8 cellular contexts compared by ENCODE assay signal in genomic region chr14:65102441-65103149, GRCh38. TPM values are rescaled to one million over a fixed set of nuclear protein-coding genes. Genes with fewer than 3 reads are reported as not detected.
DNase-seq lines count a peak whose midpoint lies in the region; ATAC-seq, FAIRE-seq and TF ChIP-seq lines count a peak whose summit lies in the region.

TSS of gene MAX (minus strand) at chr14:65102517. CDS start at chr14:65102339, 178 bp downstream.

- intact Hi-C loops in HepG2 (cut with micrococcal nuclease; ENCODE audit: unreplicated experiment) = loop anchor here (5.0 kb wide), 1 partner anchor 115 kb away; the partner anchor contains the start of gene FNTB

- H4K20me1 ChIP-seq in HepG2 (ENCODE audit: insufficient read depth, low read length) = no peaks in the 10 kb centered on the region

- peak within 1 kb of the TSS; percentile 87 for H3K9ac ChIP-seq in HepG2 (ENCODE audit: insufficient read depth, low read depth, low read length)

- peak; percentile 88 for ATAC-seq in GM19372 (IDR thresholded peaks at IDR 0.05; ENCODE audit: low read depth, unreplicated experiment)
- ATAC-seq in HG03558 (IDR thresholded peaks at IDR 0.05; ENCODE audit: extremely low read depth, unreplicated experiment) = peak; percentile 77
- ATAC-seq in HepG2 = peak; percentile 96

- 0 out of 2 replicates have a peak, but pooled peaks have one; percentile 8 for TF ChIP-seq RAD21 in HepG2 (CRISPR knock-in tag; IDR thresholded peaks at IDR 0.05)

- FAIRE-seq in HepG2 (lab: Jason Lieb, UNC) = peak; percentile 86

- DNase-seq in C1 segment of cervical spinal cord (lab: John Stamatoyannopoulos, UW) (peak; percentile 91 to 100 (median 98)), NCI-H774 (lab: John Stamatoyannopoulos, UW) (peak; percentile 88), dermis microvascular lymphatic vessel endothelial cell (ENCODE audit: low read depth in 2 of 2) (peak; percentile 96 to 99), HepG2 (ENCODE audit: low spot score) (peak; percentile 97)
- peak; percentile 96 to 98 for DNase-seq in activated CD4-positive, alpha-beta T cell treated with anti-CD3 and anti-CD28 coated beads, Interleukin-2, amount 50 U/mL, for 48 hours
- DNase-seq in stimulated activated CD4-positive, alpha-beta T cell treated with anti-CD3 and anti-CD28 coated beads, Interleukin-4, amount 100 ng/mL, for 1 hour = peak; percentile 97

- H3K4me1 ChIP-seq in HepG2 (ENCODE audit: insufficient read depth, low read length) = peaks cover 28% of the 10 kb centered on the region

- H3K4me3 ChIP-seq in HepG2 (replicated peaks in 1 of 3; ENCODE audit: insufficient read depth in 1 of 3, low read depth in 2 of 3, low read length in 3 of 3) = peak within 1 kb of the TSS; percentile 86 to 96 (median 95)

- H3K79me2 ChIP-seq in HepG2 (ENCODE audit: insufficient read depth, low read length) = peaks cover 31% of the 10 kb centered on the region

- peak within 1 kb of the TSS; percentile 76 for H3K27ac ChIP-seq in HepG2 (ENCODE audit: extremely low read length, insufficient read depth, low read length)

- CTCF ChIA-PET in HepG2 (lab: Yijun Ruan, JAX; ENCODE audit: low intra/inter-chr PET ratio, low total read pairs) = no interaction called here

- peak; percentile 67 to 81 for TF ChIP-seq POLR2A in HepG2 (IDR thresholded peaks at IDR 0.05; ENCODE audit: insufficient read depth in 1 of 2, low read depth in 2 of 2, low read length in 2 of 2)

- peak within 1 kb of the TSS; percentile 84 for H2AFZ ChIP-seq in HepG2 (ENCODE audit: low read length)

- TF ChIP-seq CTCF in HepG2 (CRISPR knock-in tag; IDR thresholded peaks at IDR 0.05) = no peak

- no peaks in the 10 kb centered on the region for H3K9me3 ChIP-seq in HepG2 (ENCODE audit: low read length)

- POLR2A ChIA-PET in HepG2 (lab: Yijun Ruan, JAX) = interaction anchor here (0.5 to 1.6 kb wide), 18 partner anchors 8 to 1405 kb away, joined by 3 to 5 read pairs (median 3); partner anchors contain the start of genes FNTB, FUT8 and GPHN

- no TSS peak for BruUV-seq in HepG2 (replicated peaks; lab: Mats Ljungman, UMichigan)

- TF ChIP-seq EP300 in HepG2 (IDR thresholded peaks at IDR 0.05; ENCODE audit: low read depth in 2 of 2, low read length in 2 of 2) (0 out of 4 replicates have a peak, but pooled peaks of 1 of the 2 experiments have one; percentile 7), HepG2 (CRISPR knock-in tag; IDR thresholded peaks at IDR 0.05; ENCODE audit: borderline replicate concordance) (no peak)

- in situ Hi-C loops in HepG2 (cut with HindIII; ENCODE audit: extremely low pct_ligation_motif_present, low pct_unique_long_range_greater_than_20kb) = no loop called here

- under 1% methylated on average over 34 of the region's 61 CpGs for WGBS in HepG2 (ENCODE audit: low lambda C conversion rate)

- H3K27me3 ChIP-seq in HepG2 (ENCODE audit: control insufficient read depth in 1 of 2, insufficient read depth in 2 of 2, low read length in 2 of 2) = no peaks in the 10 kb centered on the region

- H3K36me3 ChIP-seq in HepG2 (replicated peaks in 1 of 2; ENCODE audit: control insufficient read depth in 1 of 2, insufficient read depth in 2 of 2, low read length in 2 of 2) = peaks cover 0 to 6% of the 10 kb centered on the region in 2 experiments; a peak in 2 of 5 replicates

- peak within 1 kb of the TSS; percentile 99 for H3K4me2 ChIP-seq in HepG2 (ENCODE audit: low read depth, low read length)

TF ChIP-seq in HepG2, 621 proteins besides CTCF, POLR2A, EP300 and RAD21 (continues in another document):
- TF ChIP-seq ZBTB7B (CRISPR knock-in tag; IDR thresholded peaks at IDR 0.05) (0 out of 2 replicates have a peak, but pooled peaks have one; percentile 7), MEIS2 (CRISPR knock-in tag; IDR thresholded peaks at IDR 0.05) (peak; percentile 66), ZNF530 (CRISPR knock-in tag; IDR thresholded peaks at IDR 0.05; ENCODE audit: low read depth) (no peak), PBX2 (CRISPR knock-in tag; IDR thresholded peaks at IDR 0.05) (no peak), ZNF207 (IDR thresholded peaks at IDR 0.05; ENCODE audit: borderline replicate concordance) (no peak), MYPOP (CRISPR knock-in tag; IDR thresholded peaks at IDR 0.05) (peak; percentile 44; the same call in 1 of the 2 replicates), ZBTB34 (CRISPR knock-in tag; IDR thresholded peaks at IDR 0.05) (no peak), HCFC1 (IDR thresholded peaks at IDR 0.05; ENCODE audit: low read depth, low read length) (peak; percentile 95)

RNA-seq across cellular contexts. Expression of gene MAX, which starts in this region (rescaled TPM):
- total RNA-seq in dermis microvascular lymphatic vessel endothelial cell (40.6 and 53.6 TPM in 2 replicates), HepG2 (2016; rRNA removed; fragmentation: Illumina TruSeq; extraction: Trizol) (28.5 and 29.4 TPM in 2 replicates)
- total RNA-seq in HepG2 (2016; cell fraction: cytosol; rRNA removed; fragmentation: Illumina TruSeq; extraction: Trizol; ENCODE audit: low read depth) = 14.4 and 14.7 TPM in 2 replicates
- total RNA-seq in HepG2 (2016; cell fraction: insoluble cytoplasmic fraction; rRNA removed; fragmentation: Illumina TruSeq; extraction: Trizol) = 27.4 and 32.7 TPM in 2 replicates
- 28.0 and 28.2 TPM in 2 replicates for total RNA-seq in HepG2 (2016; cell fraction: membrane; rRNA removed; fragmentation: Illumina TruSeq; extraction: Trizol)
- 18.9 and 21.1 TPM in 2 replicates for total RNA-seq in HepG2 (2016; cell fraction: nucleus; rRNA removed; fragmentation: Illumina TruSeq; extraction: Trizol)
- 29.3 and 30.7 TPM in 2 replicates for polyA plus RNA-seq in HepG2 (2011; rRNA removed)
- polyA plus RNA-seq in HepG2 (2011; cell fraction: cytosol; rRNA removed) = 42.3 and 42.6 TPM in 2 replicates
- polyA plus RNA-seq in HepG2 (2011; cell fraction: nucleus; rRNA removed) = 37.6 and 47.3 TPM in 2 replicates
- polyA plus RNA-seq in HepG2 (2012) = 20.1 and 23.7 TPM in 2 replicates
- polyA plus RNA-seq in HepG2 (2016; cell fraction: cytosol; fragmentation: Illumina TruSeq; extraction: Trizol; ENCODE audit: low read depth) = 6.6 and 9.3 TPM in 2 replicates
- polyA plus RNA-seq in HepG2 (2016; cell fraction: insoluble cytoplasmic fraction; fragmentation: Illumina TruSeq; extraction: Trizol; ENCODE audit: low read depth) = 36.1 and 44.7 TPM in 2 replicates
- 18.6 and 20.1 TPM in 2 replicates for polyA plus RNA-seq in HepG2 (2016; cell fraction: membrane; fragmentation: Illumina TruSeq; extraction: Trizol; ENCODE audit: low read depth)
- polyA plus RNA-seq in HepG2 (2016; cell fraction: nucleus; fragmentation: Illumina TruSeq; extraction: Trizol; ENCODE audit: insufficient read depth, low read depth) = 26.0 and 26.1 TPM in 2 replicates
- 43.9 and 54.5 TPM in 2 replicates for polyA minus RNA-seq in HepG2 (2011; rRNA and poly(A)+ RNA removed; ENCODE audit: low replicate concordance)
- 12.6 and 17.5 TPM in 2 replicates for polyA minus RNA-seq in HepG2 (2011; cell fraction: cytosol; rRNA and poly(A)+ RNA removed)
- polyA minus RNA-seq in HepG2 (2011; cell fraction: nucleus; rRNA and poly(A)+ RNA removed) = 53.7 and 63.0 TPM in 2 replicates

Comparison
In these comparisons a context has a peak if more than half of its experiments do, and no peak if none do; other contexts are left out.
1. Peak in every context shown above with its lines: DNase-seq, ATAC-seq, H3K4me3 ChIP-seq and H3K27ac ChIP-seq.